8 cellular contexts compared by ENCODE assay signal in genomic region chr19:11814707-11815050, GRCh38. TPM values are rescaled to one million over a fixed set of nuclear protein-coding genes. Genes with fewer than 3 reads are reported as not detected.
DNase-seq lines count a peak whose midpoint lies in the region; ATAC-seq and TF ChIP-seq lines count a peak whose summit lies in the region.

No MANE protein-coding gene starts in this region.

- in situ Hi-C loops in transverse colon (cut with MboI; ENCODE audit: low pct_ligation_motif_present in 1 of 4, low pct_unique_long_range_greater_than_20kb in 1 of 4, low sequenced_read_pairs in 3 of 4) = no loop called here

- H3K9me3 ChIP-seq in NT2/D1 (ENCODE audit: insufficient read depth, low read length) (no peaks in the 10 kb centered on the region), transverse colon (peaks cover 0 to 3% of the 10 kb centered on the region in 2 donors)

- 9 to 11% methylated on average over 13 of the region's 13 CpGs for WGBS in lower leg skin, 2 donors
- 0 to 10% methylated on average over 2 to 13 of the region's 13 CpGs for WGBS in transverse colon (ENCODE audit: low coverage in 1 of 2), 2 donors

- H3K27ac ChIP-seq in cingulate gyrus (ENCODE audit: low read depth, low read length) (peak overlapping the region; percentile 85), transverse colon (peak overlapping the region; percentile 94 to 98 (median 96))

- TF ChIP-seq POLR2A in lower leg skin (IDR thresholded peaks at IDR 0.05) (no peak), transverse colon (IDR thresholded peaks at IDR 0.05) (no peak)

- DNase-seq in GM12865 (ENCODE audit: low read depth) (peak; percentile 24), NT2/D1 (ENCODE audit: low read depth, low spot score) (no peak), lower leg skin (ENCODE audit: low spot score in 2 of 2) (peak in 1 of 2 donors; percentile 83), transverse colon (peak; percentile 24), COR-L47 (lab: John Stamatoyannopoulos, UW) (no peak), AG20443 (ENCODE audit: low spot score) (no peak)

- H3K36me3 ChIP-seq in NT2/D1 (ENCODE audit: insufficient read depth, insufficient read length, low read length) (peaks cover 26% of the 10 kb centered on the region), transverse colon (peaks cover 0 to 21% (median 4%) of the 10 kb centered on the region in 4 donors)

- H3K4me1 ChIP-seq in NT2/D1 (ENCODE audit: insufficient read depth, insufficient read length) (no peaks in the 10 kb centered on the region), transverse colon (peaks cover 0 to 18% (median 17%) of the 10 kb centered on the region in 4 donors)

- H3K4me3 ChIP-seq in GM12865 (ENCODE audit: low read depth, low read length) (peak overlapping the region; percentile 85), NT2/D1 (ENCODE audit: insufficient read length, low read depth) (peak overlapping the region; percentile 99), lower leg skin (ENCODE audit: low read depth, poor library complexity, severe bottlenecking) (peak overlapping the region; percentile 74), transverse colon (peak overlapping the region; percentile 83 to 97 (median 84))

- no peak for TF ChIP-seq EP300 in transverse colon (IDR thresholded peaks at IDR 0.05; ENCODE audit: low read depth)

- peaks cover 6% of the 10 kb centered on the region for H3K27me3 ChIP-seq in NT2/D1 (ENCODE audit: insufficient read depth, insufficient read length)
- no peaks in the 10 kb centered on the region for H3K27me3 ChIP-seq in transverse colon

- ATAC-seq in GM21723 (IDR thresholded peaks at IDR 0.05; ENCODE audit: unreplicated experiment) = no peak

- intact Hi-C loops in lower leg skin (cut with DNase I; ENCODE audit: low total_unique reads) = no loop called here
- intact Hi-C loops in transverse colon (cut with DNase I; ENCODE audit: low total_unique reads) = no loop called here

- peak overlapping the region; percentile 97 for H3K9ac ChIP-seq in NT2/D1 (ENCODE audit: insufficient read length, low read depth)

- TF ChIP-seq CTCF in GM12865 (IDR thresholded peaks at IDR 0.05; ENCODE audit: insufficient read depth, low read depth, low read length, missing control alignments) (no peak), lower leg skin (IDR thresholded peaks at IDR 0.05) (no peak), transverse colon (IDR thresholded peaks at IDR 0.05) (no peak)

RNA-seq across cellular contexts. Expression of gene ZNF440, which starts 0.6 kb away (rescaled TPM):
- total RNA-seq in lower leg skin = 10 to 100 TPM; 18.1 to 37.1 (median 29.0) TPM
- 10 to 100 TPM; 44.1 to 51.3 (median 48.2) TPM for total RNA-seq in transverse colon

RNA-seq across cellular contexts. Expression of gene ZNF491, which starts 16.4 kb away (rescaled TPM):
- 1 to 10 TPM in 2 of 4 donors, under 1 TPM in 1, not detected in 1; 0.74 to 2.1 (median 1.3) TPM for total RNA-seq in lower leg skin
- 1 to 10 TPM in 2 of 4 donors, under 1 TPM in 1, not detected in 1; 0.75 to 3.1 (median 2.4) TPM for total RNA-seq in transverse colon

RNA-seq across cellular contexts. Expression of gene ZNF439, which starts 33.8 kb away (rescaled TPM):
- total RNA-seq in lower leg skin (1 to 10 TPM; 4.3 to 9.0 (median 7.5) TPM), transverse colon (10 to 100 TPM; 14.6 to 20.3 (median 16.0) TPM)

RNA-seq across cellular contexts. Expression of gene ZNF441, which starts 47.9 kb away (rescaled TPM):
- 1 to 10 TPM; 3.5 to 6.4 (median 6.0) TPM for total RNA-seq in lower leg skin
- 10 to 100 TPM in 3 of 4 donors, 1 to 10 TPM in 1; 8.3 to 20.9 (median 14.8) TPM for total RNA-seq in transverse colon

Comparison
In these comparisons a context has a peak if more than half of its experiments do, and no peak if none do; other contexts are left out.
1. DNase-seq: peak in GM12865 (single experiment) and transverse colon (single experiment); none in NT2/D1 (single experiment), COR-L47 (single experiment) and AG20443 (single experiment).
2. Peak in every context shown above with its lines, with median percentiles within 50 percentile points of each other: H3K4me3 ChIP-seq.